1 cellular context compared by ENCODE assay signal in genomic region chr9:114674798-114675554, GRCh38.
TF ChIP-seq lines count a peak whose summit lies in the region.

No MANE protein-coding gene starts in this region.

TF ChIP-seq in GM23338, 12 proteins besides CTCF, POLR2A, EP300 and RAD21 (continued from another document):
- TF ChIP-seq ZNF462 (CRISPR knock-in tag; IDR thresholded peaks at IDR 0.05) (no peak), JUNB (IDR thresholded peaks at IDR 0.05; ENCODE audit: unreplicated experiment) (no peak), NANOG (IDR thresholded peaks at IDR 0.05; ENCODE audit: borderline replicate concordance) (no peak), POLR2AphosphoS5 (IDR thresholded peaks at IDR 0.05; ENCODE audit: low read depth) (no peak), CREB1 (CRISPR knock-in tag; IDR thresholded peaks at IDR 0.05; ENCODE audit: low read depth) (no peak), REST (IDR thresholded peaks at IDR 0.05; ENCODE audit: unreplicated experiment) (no peak), EZH2phosphoT487 (IDR thresholded peaks at IDR 0.05; ENCODE audit: unreplicated experiment) (no peak), ZNF331 (CRISPR knock-in tag; IDR thresholded peaks at IDR 0.05; ENCODE audit: low read depth) (no peak), EZH2 (IDR thresholded peaks at IDR 0.05; ENCODE audit: low read depth, unreplicated experiment) (no peak)
